In genomic region chr7:94888995-94889523, GRCh38 we compare ENCODE assay signal across 22 cellular contexts. TPM values are rescaled to one million over a fixed set of nuclear protein-coding genes. Genes with fewer than 3 reads are reported as not detected.
"Had no signal": no experiment of that assay in that cellular context is flagged by ENCODE, and none has a peak within 500 bp of the region (broad histone marks: within the 10 kb centered on the region; RNA-seq: fewer than 3 reads in every experiment).

No MANE protein-coding gene starts in this region.

- H3K4me3 ChIP-seq: SJCRH30 had no signal

- H3K9ac ChIP-seq: SK-N-SH had no signal

- H3K4me1 ChIP-seq: SJCRH30 had no signal

- H3K36me3 ChIP-seq: SJCRH30, WERI-Rb-1 had no signal

- H3K9me3 ChIP-seq: SJCRH30, SK-N-SH had no signal

- DNase-seq: activated CD4-positive, alpha-beta T cell treated with anti-CD3 and anti-CD28 coated beads for 36 hours; activated CD8-positive, alpha-beta memory T cell treated with anti-CD3 and anti-CD28 coated beads, Interleukin-2, amount 10 ng/mL, durations not matched to agents 7 days and 5 days; activated CD8-positive, alpha-beta T cell treated with anti-CD3 and anti-CD28 coated beads, Interleukin-2, amount 10 ng/mL, durations not matched to agents 7 days and 5 days; activated effector memory CD4-positive, alpha-beta T cell treated with Interleukin-2 at 50 U/mL for 16 hours; activated naive CD4-positive, alpha-beta T cell; activated T-cell treated with anti-CD3 and anti-CD28 coated beads, Interleukin-2, amount 50 U/mL, for 24 hours; aorta; NCI-H1092; NCI-H1930; NCI-H2171; NCI-H510A; NCI-H526 treated with DMSO at 0.1 percent for 48 hours; SK-N-SH; T-helper 1 cell; WERI-Rb-1 had no signal

- H3K36me3 Mint-ChIP-seq: activated CD8-positive, alpha-beta memory T cell treated with anti-CD3 and anti-CD28 coated beads, Interleukin-2, amount 10 ng/mL, durations not matched to agents 7 days and 5 days; activated naive CD4-positive, alpha-beta T cell treated with anti-CD3 and anti-CD28 coated beads, Interleukin-2, amount 50 U/mL, for 24 hours; brain; IgD-negative memory B cell had no signal

- H3K27me3 ChIP-seq: SJCRH30 had no signal

- H3K4me3 Mint-ChIP-seq: activated CD4-positive, alpha-beta T cell treated with anti-CD3 and anti-CD28 coated beads for 36 hours; activated CD8-positive, alpha-beta memory T cell treated with anti-CD3 and anti-CD28 coated beads, Interleukin-2, amount 10 ng/mL, durations not matched to agents 7 days and 5 days; activated CD8-positive, alpha-beta T cell treated with anti-CD3 and anti-CD28 coated beads, Interleukin-2, amount 10 ng/mL, durations not matched to agents 7 days and 5 days; activated naive CD4-positive, alpha-beta T cell treated with anti-CD3 and anti-CD28 coated beads, Interleukin-2, amount 50 U/mL, for 24 hours; activated T-cell treated with anti-CD3 and anti-CD28 coated beads, Interleukin-2, amount 50 U/mL, for 24 hours; activated T-helper 1 cell treated with anti-CD3 and anti-CD28 coated beads, Interleukin-12 subunit alpha, Interleukin-12 subunit beta, Interleukin-2, Interleukin-4 antibody, amounts not matched to agents 30 ng/mL and 10 ng/mL and 1 ng/mL, durations not matched to agents 14 hours and 24 hours and 36 hours; brain; IgD-negative memory B cell had no signal

- H3K27ac ChIP-seq: SJCRH30, WERI-Rb-1 had no signal

- H3K27ac Mint-ChIP-seq: activated CD4-positive, alpha-beta T cell treated with anti-CD3 and anti-CD28 coated beads for 36 hours; activated CD8-positive, alpha-beta memory T cell treated with anti-CD3 and anti-CD28 coated beads, Interleukin-2, amount 10 ng/mL, durations not matched to agents 7 days and 5 days; activated CD8-positive, alpha-beta T cell treated with anti-CD3 and anti-CD28 coated beads, Interleukin-2, amount 10 ng/mL, durations not matched to agents 7 days and 5 days; activated naive CD4-positive, alpha-beta T cell treated with anti-CD3 and anti-CD28 coated beads, Interleukin-2, amount 50 U/mL, for 24 hours; activated T-cell treated with anti-CD3 and anti-CD28 coated beads, Interleukin-2, amount 50 U/mL, for 24 hours; activated T-helper 1 cell treated with anti-CD3 and anti-CD28 coated beads, Interleukin-12 subunit alpha, Interleukin-12 subunit beta, Interleukin-2, Interleukin-4 antibody, amounts not matched to agents 30 ng/mL and 10 ng/mL and 1 ng/mL, durations not matched to agents 14 hours and 24 hours and 36 hours; brain; IgD-negative memory B cell had no signal

- H3K4me1 Mint-ChIP-seq: activated CD4-positive, alpha-beta T cell treated with anti-CD3 and anti-CD28 coated beads for 36 hours; activated CD8-positive, alpha-beta memory T cell treated with anti-CD3 and anti-CD28 coated beads, Interleukin-2, amount 10 ng/mL, durations not matched to agents 7 days and 5 days; activated naive CD4-positive, alpha-beta T cell treated with anti-CD3 and anti-CD28 coated beads, Interleukin-2, amount 50 U/mL, for 24 hours; IgD-negative memory B cell had no signal

- H3K4me2 ChIP-seq: SK-N-SH had no signal

- H3K9me3 Mint-ChIP-seq: activated naive CD4-positive, alpha-beta T cell treated with anti-CD3 and anti-CD28 coated beads, Interleukin-2, amount 50 U/mL, for 24 hours; activated T-cell treated with anti-CD3 and anti-CD28 coated beads, Interleukin-2, amount 50 U/mL, for 24 hours; activated T-helper 1 cell treated with anti-CD3 and anti-CD28 coated beads, Interleukin-12 subunit alpha, Interleukin-12 subunit beta, Interleukin-2, Interleukin-4 antibody, amounts not matched to agents 30 ng/mL and 10 ng/mL and 1 ng/mL, durations not matched to agents 14 hours and 24 hours and 36 hours had no signal

RNA-seq across cellular contexts. Expression of gene PPP1R9A, which starts 18.3 kb away (rescaled TPM):
- total RNA-seq: activated CD4-positive, alpha-beta T cell treated with anti-CD3 and anti-CD28 coated beads for 36 hours; activated CD8-positive, alpha-beta T cell treated with anti-CD3 and anti-CD28 coated beads, Interleukin-2, amount 10 ng/mL, durations not matched to agents 7 days and 5 days; activated T-helper 1 cell treated with anti-CD3 and anti-CD28 coated beads, Interleukin-12 subunit alpha, Interleukin-12 subunit beta, Interleukin-2, Interleukin-4 antibody, amounts not matched to agents 30 ng/mL and 10 ng/mL and 1 ng/mL, durations not matched to agents 14 hours and 24 hours and 36 hours; OCI-LY7; T-helper 2 cell treated with Interferon-gamma antibody and Interleukin-4, amounts not matched to agents 100 ng/mL and 5 ng/mL, for 36 hours had no signal
